19 cellular contexts compared by ENCODE assay signal in the genomic region with DNA sequence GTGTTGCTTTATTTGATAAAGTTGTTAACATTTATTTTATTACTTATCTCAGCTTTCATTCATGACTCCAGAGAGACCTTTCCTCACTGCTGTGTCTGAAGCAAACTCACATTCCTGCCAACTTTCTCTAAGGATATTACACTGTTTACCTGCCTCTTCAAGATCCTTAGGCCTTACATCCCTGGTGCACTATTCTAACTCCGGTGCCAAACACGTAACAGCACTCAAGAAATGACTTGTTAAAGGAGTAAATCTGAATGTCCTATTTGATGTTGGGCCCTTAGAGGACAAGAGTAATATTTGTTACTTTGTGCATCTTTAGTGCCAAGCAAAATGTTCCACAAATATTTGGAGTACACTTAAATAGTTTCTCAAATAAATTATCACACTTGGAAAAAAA.
DNase-seq lines count a peak whose midpoint lies in the region; ATAC-seq and TF ChIP-seq lines count a peak whose summit lies in the region.
"Had no signal": no experiment of that assay in that cellular context is flagged by ENCODE, and none has a peak within 500 bp of the region (broad histone marks: within the 10 kb centered on the region; RNA-seq: fewer than 3 reads in every experiment).

No MANE protein-coding gene starts in this region.

- H3K27ac ChIP-seq in lower lobe of right lung (no peak overlapping the region), upper lobe of right lung (no peak overlapping the region)
- H3K27ac ChIP-seq: 22Rv1; A549; BLaER1 treated with 17β-estradiol and CSF1 and Interleukin-3, amounts not matched to agents 10 nM and 100 nM had no signal

- H3K36me3 ChIP-seq in lower lobe of right lung (no peaks in the 10 kb centered on the region), upper lobe of right lung (no peaks in the 10 kb centered on the region)
- H3K36me3 ChIP-seq: BLaER1 treated with 17β-estradiol and CSF1 and Interleukin-3, amounts not matched to agents 10 nM and 100 nM had no signal

- H3K27me3 ChIP-seq in lower lobe of right lung (ENCODE audit: low read depth) (no peaks in the 10 kb centered on the region), upper lobe of right lung (no peaks in the 10 kb centered on the region)
- H3K27me3 ChIP-seq: BLaER1 treated with 17β-estradiol and CSF1 and Interleukin-3, amounts not matched to agents 10 nM and 100 nM had no signal

- H3K9me3 ChIP-seq in lower lobe of right lung (no peaks in the 10 kb centered on the region), upper lobe of right lung (no peaks in the 10 kb centered on the region)
- H3K9me3 ChIP-seq: A549; BLaER1 treated with 17β-estradiol and CSF1 and Interleukin-3, amounts not matched to agents 10 nM and 100 nM; Caco-2 had no signal

- H3K4me3 ChIP-seq in LNCaP clone FGC (ENCODE audit: low read depth, low read length) (no peak overlapping the region), lower lobe of right lung (no peak overlapping the region), upper lobe of right lung (no peak overlapping the region)
- H3K4me3 ChIP-seq: A549; BLaER1 treated with 17β-estradiol and CSF1 and Interleukin-3, amounts not matched to agents 10 nM and 100 nM; GM12878 had no signal

- no peak for TF ChIP-seq CTCF in LNCaP clone FGC (IDR thresholded peaks at IDR 0.05; ENCODE audit: control insufficient read depth, extremely low read depth, insufficient read depth)
- TF ChIP-seq CTCF in lower lobe of right lung (IDR thresholded peaks at IDR 0.05) = no peak
- TF ChIP-seq CTCF in upper lobe of right lung (IDR thresholded peaks at IDR 0.05) = no peak

- intact Hi-C loops in lower lobe of right lung (cut with DNase I) (no loop called here), upper lobe of right lung (cut with DNase I) (no loop called here)

- H3K4me1 ChIP-seq in lower lobe of right lung = no peaks in the 10 kb centered on the region
- no peaks in the 10 kb centered on the region for H3K4me1 ChIP-seq in upper lobe of right lung
- H3K4me1 ChIP-seq: A549; BLaER1 treated with 17β-estradiol and CSF1 and Interleukin-3, amounts not matched to agents 10 nM and 100 nM; Caco-2 had no signal

- peak; percentile 37 for DNase-seq in DMS79 (lab: John Stamatoyannopoulos, UW)
- peak; percentile 96 for DNase-seq in LNCaP clone FGC (ENCODE audit: low read depth)
- no peak for DNase-seq in lower lobe of right lung
- DNase-seq in upper lobe of right lung = no peak
- DNase-seq in DMS53 treated with DMSO at 0.1 percent for 48 hours (lab: John Stamatoyannopoulos, UW; ENCODE audit: unreplicated experiment) = no peak
- DNase-seq: AML-193; Caco-2; Calu3; CD4-positive, alpha-beta T cell; CD8-positive, alpha-beta T cell; DND-41; EL; GDM1 had no signal

- ATAC-seq in lower lobe of right lung (peak; percentile 77 to 80), upper lobe of right lung (peak; percentile 72), GM18870 (IDR thresholded peaks at IDR 0.05; ENCODE audit: unreplicated experiment) (no peak), GM21576 (IDR thresholded peaks at IDR 0.05; ENCODE audit: unreplicated experiment) (no peak)
- ATAC-seq: A549; CD8-positive, alpha-beta T cell; GM12878 had no signal

Comparison
In these comparisons a context has a peak if more than half of its experiments do, and no peak if none do; other contexts are left out.
1. DNase-seq: peak in DMS79 (single experiment) and LNCaP clone FGC (single experiment); none in lower lobe of right lung (single experiment), upper lobe of right lung (single experiment) and DMS53 treated with DMSO at 0.1 percent for 48 hours (single experiment).
2. ATAC-seq: peak in lower lobe of right lung (2 of 2) and upper lobe of right lung (single experiment); none in GM18870 (single experiment) and GM21576 (single experiment).